ENCODE assay signal across 1 cellular context in the genomic region with DNA sequence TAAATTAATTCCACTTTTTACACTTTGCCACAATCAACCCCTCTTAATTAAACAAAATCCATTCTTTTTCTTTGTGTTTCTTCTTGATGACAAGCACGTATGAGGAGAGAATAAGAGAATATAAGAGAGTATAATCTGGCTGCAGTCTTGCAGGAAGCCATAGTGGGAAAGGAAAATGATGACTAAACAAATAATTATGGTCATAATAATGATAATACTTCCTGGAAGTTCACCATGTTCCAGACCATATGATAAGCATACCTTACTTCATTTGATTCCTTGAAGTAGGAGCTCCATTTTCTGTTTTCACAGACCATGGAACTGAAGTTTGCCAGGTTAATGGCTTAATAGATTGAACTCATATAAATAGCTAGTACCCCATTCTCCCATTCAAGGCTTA.
TF ChIP-seq lines count a peak whose summit lies in the region.

No MANE protein-coding gene starts in this region.

TF ChIP-seq in A549, 52 proteins besides CTCF, POLR2A, EP300 and RAD21 (continued from another document):
- TF ChIP-seq, protein P1, sequence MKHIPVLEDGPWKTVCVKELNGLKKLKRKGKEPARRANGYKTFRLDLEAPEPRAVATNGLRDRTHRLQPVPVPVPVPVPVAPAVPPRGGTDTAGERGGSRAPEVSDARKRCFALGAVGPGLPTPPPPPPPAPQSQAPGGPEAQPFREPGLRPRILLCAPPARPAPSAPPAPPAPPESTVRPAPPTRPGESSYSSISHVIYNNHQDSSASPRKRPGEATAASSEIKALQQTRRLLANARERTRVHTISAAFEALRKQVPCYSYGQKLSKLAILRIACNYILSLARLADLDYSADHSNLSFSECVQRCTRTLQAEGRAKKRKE (CRISPR knock-in tag; IDR thresholded peaks at IDR 0.05; ENCODE audit: low read depth): no peak
- TF ChIP-seq PHF8 (IDR thresholded peaks at IDR 0.05; ENCODE audit: borderline replicate concordance, low read depth): no peak
